ENCODE assay signal across 9 cellular contexts in the genomic region with DNA sequence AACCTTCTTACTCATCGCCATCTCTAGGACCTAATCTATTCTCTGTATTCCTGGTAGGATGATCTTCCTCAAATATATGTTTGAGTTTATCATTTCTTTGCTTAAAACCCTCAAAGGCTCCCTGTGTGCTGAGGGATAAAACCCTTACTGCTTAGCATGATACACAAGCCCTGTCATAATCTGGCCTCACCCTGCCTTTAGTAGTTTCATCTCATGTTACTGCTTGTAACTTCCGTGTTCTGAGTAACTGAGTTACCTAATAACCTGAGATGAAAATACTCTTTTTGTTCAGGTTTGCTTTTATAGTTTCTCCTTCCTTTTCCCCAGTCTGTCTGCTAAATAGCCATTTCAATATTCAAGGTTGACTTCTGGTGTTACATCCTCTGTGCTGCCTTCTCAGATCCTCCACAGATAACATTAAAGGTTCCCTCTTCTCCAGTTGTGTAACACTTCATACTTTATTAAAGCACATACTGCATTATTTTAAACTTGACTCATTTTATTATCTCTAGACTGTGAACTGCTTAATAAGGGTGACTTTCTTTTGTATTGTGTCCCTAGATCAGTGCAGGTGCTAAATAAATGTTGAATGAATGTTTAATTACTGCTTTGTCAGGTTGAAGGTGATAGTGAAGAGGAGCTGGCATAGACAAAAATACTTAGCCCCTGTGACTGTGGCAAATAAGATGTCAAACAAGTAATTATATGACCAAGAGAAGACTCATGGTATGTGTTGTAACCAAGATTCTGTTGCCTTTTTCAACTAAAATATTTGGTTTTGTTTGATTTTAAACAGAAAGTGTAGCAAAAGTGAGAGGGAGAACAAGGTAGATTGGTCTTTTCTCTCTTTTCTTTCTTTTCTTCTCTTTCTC. TPM values are rescaled to one million over a fixed set of nuclear protein-coding genes. Genes with fewer than 3 reads are reported as not detected.
DNase-seq lines count a peak whose midpoint lies in the region; ATAC-seq and TF ChIP-seq lines count a peak whose summit lies in the region.
"Had no signal": no experiment of that assay in that cellular context is flagged by ENCODE, and none has a peak within 500 bp of the region (broad histone marks: within the 10 kb centered on the region; RNA-seq: fewer than 3 reads in every experiment).

No MANE protein-coding gene starts in this region.

- H3K4me3 Mint-ChIP-seq in T-helper 17 cell, result peak overlapping the region; percentile 50

- H3K4me1 Mint-ChIP-seq in T-helper 17 cell, result peaks cover 44% of the 10 kb centered on the region

- no peaks in the 10 kb centered on the region for H3K27me3 ChIP-seq in right atrium auricular region
- H3K27me3 ChIP-seq in upper lobe of right lung, result no peaks in the 10 kb centered on the region

- TF ChIP-seq CTCF in right atrium auricular region (IDR thresholded peaks at IDR 0.05), result no peak
- no peak for TF ChIP-seq CTCF in upper lobe of right lung (IDR thresholded peaks at IDR 0.05)

- intact Hi-C loops in upper lobe of right lung (cut with DNase I), result no loop called here

- no peak for DNase-seq in activated naive CD4-positive, alpha-beta T cell treated with anti-CD3 and anti-CD28 coated beads, Interleukin-2, amount 50 U/mL, for 72 hours (ENCODE audit: low spot score in 2 of 2)
- no peak for DNase-seq in activated naive CD4-positive, alpha-beta T cell (lab: John Stamatoyannopoulos, UW)
- DNase-seq in T-helper 17 cell (no peak), right atrium auricular region (ENCODE audit: low spot score) (no peak), upper lobe of right lung (no peak), cerebellar nuclear complex (lab: John Stamatoyannopoulos, UW) (no peak), inferior parietal cortex (ENCODE audit: extremely low spot score) (no peak)
- no peak for DNase-seq in stimulated activated CD4-positive, alpha-beta T cell treated with anti-CD3 and anti-CD28 coated beads, Interleukin-15, amount 100 ng/mL, for 24 hours
- DNase-seq: left cardiac atrium had no signal

- H3K36me3 Mint-ChIP-seq in activated naive CD4-positive, alpha-beta T cell treated with anti-CD3 and anti-CD28 coated beads, Interleukin-2, amount 50 U/mL, for 72 hours, result peaks cover 0 to 14% of the 10 kb centered on the region in 2 donors
- H3K36me3 Mint-ChIP-seq in T-helper 17 cell (ENCODE audit: low read depth), result peaks cover 6% of the 10 kb centered on the region

- H3K36me3 ChIP-seq in right atrium auricular region, result no peaks in the 10 kb centered on the region
- H3K36me3 ChIP-seq in upper lobe of right lung, result peaks cover 3% of the 10 kb centered on the region

- peaks cover 0 to 43% of the 10 kb centered on the region in 2 donors for H3K4me1 ChIP-seq in right atrium auricular region
- H3K4me1 ChIP-seq in upper lobe of right lung, result peaks cover 22% of the 10 kb centered on the region

- H3K27ac ChIP-seq in right atrium auricular region, result peak overlapping the region; percentile 31 to 39
- H3K27ac ChIP-seq in upper lobe of right lung, result peak overlapping the region; percentile 19

- H3K4me3 ChIP-seq in right atrium auricular region (no peak overlapping the region), upper lobe of right lung (no peak overlapping the region)

- H3K27ac Mint-ChIP-seq in activated naive CD4-positive, alpha-beta T cell treated with anti-CD3 and anti-CD28 coated beads, Interleukin-2, amount 50 U/mL, for 72 hours, result peak overlapping the region in 1 of 2 donors; percentile 23
- peak overlapping the region; percentile 63 for H3K27ac Mint-ChIP-seq in T-helper 17 cell

- H3K9me3 Mint-ChIP-seq in activated naive CD4-positive, alpha-beta T cell treated with anti-CD3 and anti-CD28 coated beads, Interleukin-2, amount 50 U/mL, for 72 hours, result no peaks in the 10 kb centered on the region

- ATAC-seq in activated naive CD4-positive, alpha-beta T cell treated with anti-CD3 and anti-CD28 coated beads, Interleukin-2, amount 50 U/mL, for 72 hours, result peak; percentile 67 to 68
- ATAC-seq in T-helper 17 cell (peak; percentile 47), upper lobe of right lung (peak; percentile 84)

- H3K9me3 ChIP-seq in T-helper 17 cell (ENCODE audit: control insufficient read depth, low read length, poor library complexity, severe bottlenecking) (no peaks in the 10 kb centered on the region), right atrium auricular region (no peaks in the 10 kb centered on the region), upper lobe of right lung (no peaks in the 10 kb centered on the region)

- no peaks in the 10 kb centered on the region for H3K27me3 Mint-ChIP-seq in T-helper 17 cell

RNA-seq across cellular contexts. Expression of gene NFAT5, which starts 47.8 kb away (rescaled TPM):
- 10 to 100 TPM; 37.6 to 75.5 TPM for total RNA-seq in activated naive CD4-positive, alpha-beta T cell treated with anti-CD3 and anti-CD28 coated beads, Interleukin-2, amount 50 U/mL, for 72 hours
- total RNA-seq in T-helper 17 cell (10 to 100 TPM; 35.6 to 43.3 TPM), right atrium auricular region (10 to 100 TPM; 16.4 to 22.6 TPM), upper lobe of right lung (62.3 TPM)
